In the genomic region with DNA sequence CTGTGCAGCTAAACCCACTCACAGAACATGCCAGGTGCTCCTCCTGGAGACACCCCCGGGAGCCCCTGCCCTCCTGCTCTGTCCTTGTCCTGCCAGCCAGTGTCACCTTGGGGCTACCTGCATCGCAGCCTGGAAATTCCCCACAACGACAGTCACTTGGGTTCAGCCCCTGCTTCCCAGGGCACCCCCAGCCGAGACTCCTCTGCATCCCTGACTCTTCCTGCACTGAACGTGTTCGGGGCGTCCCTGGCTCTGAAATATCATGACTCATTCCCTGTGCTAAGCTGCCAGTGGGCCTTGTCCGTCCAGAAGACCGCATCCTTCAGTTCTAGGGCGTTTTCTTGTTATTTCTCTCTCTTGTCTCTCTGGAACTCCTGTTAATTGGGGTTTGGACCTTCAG, we compare ENCODE assay signal across 36 cellular contexts. TPM values are rescaled to one million over a fixed set of nuclear protein-coding genes. Genes with fewer than 3 reads are reported as not detected.
DNase-seq lines count a peak whose midpoint lies in the region; ATAC-seq and TF ChIP-seq lines count a peak whose summit lies in the region.
"Had no signal": no experiment of that assay in that cellular context is flagged by ENCODE, and none has a peak within 500 bp of the region (broad histone marks: within the 10 kb centered on the region; RNA-seq: fewer than 3 reads in every experiment).

No MANE protein-coding gene starts in this region.

- CTCF ChIA-PET in IMR-90 (lab: Yijun Ruan, JAX) = no interaction called here

- in situ Hi-C loops in IMR-90 (cut with MboI; ENCODE audit: low sequenced_read_pairs) = no loop called here

- H3K9me3 ChIP-seq in IMR-90 (ENCODE audit: control insufficient read depth, insufficient read depth, low read length) = 0 out of 2 replicates have a peak, but pooled peaks cover 2% of the 10 kb centered on the region
- peaks cover 4% of the 10 kb centered on the region for H3K9me3 ChIP-seq in mesenchymal stem cell (ENCODE audit: control insufficient read depth, low read length)
- H3K9me3 ChIP-seq: adrenal gland, left lung, neutrophil, thyroid gland had no signal

- H2AFZ ChIP-seq in IMR-90 (replicated peaks; ENCODE audit: low read length, poor library complexity) (no peak overlapping the region), mesenchymal stem cell (ENCODE audit: low read depth, low read length) (no peak overlapping the region)

- TF ChIP-seq POLR2A in IMR-90 (IDR thresholded peaks at IDR 0.05; ENCODE audit: low read depth, low read length) = no peak
- TF ChIP-seq POLR2A in lower leg skin (IDR thresholded peaks at IDR 0.05) = no peak

- WGBS in IMR-90 (ENCODE audit: extremely low coverage in 2 of 2, insufficient read length in 1 of 2), 2 experiments = 60% methylated on average over 6 of the region's 10 CpGs; no CpG with 5 or more reads in 1 of the 2 experiments
- 75% methylated on average over 10 of the region's 10 CpGs for WGBS in mesenchymal stem cell
- WGBS in lower leg skin, 2 donors = 52 to 80% methylated on average over 9 to 10 of the region's 10 CpGs

- no peaks in the 10 kb centered on the region for H3K79me1 ChIP-seq in IMR-90 (ENCODE audit: low read depth in 1 of 2, low read length in 2 of 2)
- H3K79me1 ChIP-seq in mesenchymal stem cell (replicated peaks; ENCODE audit: low read length, poor library complexity, severe bottlenecking) = no peaks in the 10 kb centered on the region

- H3K27ac ChIP-seq in IMR-90 (ENCODE audit: insufficient read depth, low read length) = no peak overlapping the region
- no peak overlapping the region for H3K27ac ChIP-seq in mesenchymal stem cell (ENCODE audit: low read length, poor library complexity, severe bottlenecking)
- H3K27ac ChIP-seq: adrenal gland, left lung, neutrophil, thyroid gland had no signal

- no peak overlapping the region for H3K4me3 Mint-ChIP-seq in natural killer cell treated with Interleukin-12 subunit alpha and Interleukin-12 subunit beta and Interleukin-15 and Interleukin-18, amount 100 ng/mL, for 72 hours
- H3K4me3 Mint-ChIP-seq: activated naive CD4-positive, alpha-beta T cell treated with anti-CD3 and anti-CD28 coated beads for 36 hours; activated T-helper 1 cell treated with anti-CD3 and anti-CD28 coated beads, Interleukin-12 subunit alpha, Interleukin-12 subunit beta, Interleukin-2, Interleukin-4 antibody, amounts not matched to agents 30 ng/mL and 10 ng/mL and 1 ng/mL, durations not matched to agents 14 hours and 24 hours and 36 hours; CD8-positive, alpha-beta memory T cell had no signal

- intact Hi-C loops in IMR-90 (cut with micrococcal nuclease) = no loop called here
- intact Hi-C loops in lower leg skin (cut with DNase I; ENCODE audit: low total_unique reads) = no loop called here

- H3K4me3 ChIP-seq in IMR-90 (ENCODE audit: insufficient read depth, low read depth, low read length) (no peak overlapping the region), choroid plexus epithelial cell (ENCODE audit: low read depth, low read length) (no peak overlapping the region), mesenchymal stem cell (ENCODE audit: insufficient read depth in 1 of 2, low read depth in 1 of 2, low read length in 2 of 2) (no peak overlapping the region), lower leg skin (ENCODE audit: low read depth, poor library complexity, severe bottlenecking) (no peak overlapping the region)
- H3K4me3 ChIP-seq: adrenal gland, left lung, thyroid gland had no signal

- H3K4me1 ChIP-seq in IMR-90 (ENCODE audit: control insufficient read depth, insufficient read depth, low read length) (no peaks in the 10 kb centered on the region), mesenchymal stem cell (ENCODE audit: control insufficient read depth, insufficient read depth, low read depth, low read length) (peaks cover 9% of the 10 kb centered on the region)

- dilution Hi-C loops in IMR-90 (cut with HindIII; ENCODE audit: low sequenced_read_pairs, unreplicated experiment) = no loop called here

- H4K91ac ChIP-seq in IMR-90 (ENCODE audit: insufficient read depth, low read depth, low read length) (no peak overlapping the region), mesenchymal stem cell (ENCODE audit: low read length) (no peak overlapping the region)

- H2BK120ac ChIP-seq in IMR-90 (ENCODE audit: low read depth, low read length) (no peak overlapping the region), mesenchymal stem cell (ENCODE audit: low read depth, low read length) (no peak overlapping the region)

- no peak overlapping the region for H3K18ac ChIP-seq in IMR-90 (ENCODE audit: low read depth, low read length)
- no peak overlapping the region for H3K18ac ChIP-seq in mesenchymal stem cell (ENCODE audit: low read depth in 1 of 2, low read length in 2 of 2)

- peaks cover 20 to 21% of the 10 kb centered on the region in 2 donors for H3K27me3 Mint-ChIP-seq in natural killer cell treated with Interleukin-12 subunit alpha and Interleukin-12 subunit beta and Interleukin-15 and Interleukin-18, amount 100 ng/mL, for 72 hours

- H3K4ac ChIP-seq in IMR-90 (ENCODE audit: low read depth, low read length) (no peak overlapping the region), mesenchymal stem cell (ENCODE audit: low read depth in 1 of 2, low read length in 2 of 2) (no peak overlapping the region)

- no peak overlapping the region for H3K56ac ChIP-seq in IMR-90 (ENCODE audit: extremely low read depth, insufficient read depth, low read length)

- H2AK9ac ChIP-seq in IMR-90 (replicated peaks; ENCODE audit: low read depth, low read length, poor library complexity) = no peak overlapping the region

- H3K9me3 Mint-ChIP-seq in natural killer cell treated with Interleukin-12 subunit alpha and Interleukin-12 subunit beta and Interleukin-15 and Interleukin-18, amount 100 ng/mL, for 72 hours = no peaks in the 10 kb centered on the region
- H3K9me3 Mint-ChIP-seq: activated naive CD4-positive, alpha-beta T cell treated with anti-CD3 and anti-CD28 coated beads for 36 hours; activated T-helper 1 cell treated with anti-CD3 and anti-CD28 coated beads, Interleukin-12 subunit alpha, Interleukin-12 subunit beta, Interleukin-2, Interleukin-4 antibody, amounts not matched to agents 30 ng/mL and 10 ng/mL and 1 ng/mL, durations not matched to agents 14 hours and 24 hours and 36 hours; CD8-positive, alpha-beta memory T cell had no signal

- no peak overlapping the region for H3K27ac Mint-ChIP-seq in natural killer cell treated with Interleukin-12 subunit alpha and Interleukin-12 subunit beta and Interleukin-15 and Interleukin-18, amount 100 ng/mL, for 72 hours
- H3K27ac Mint-ChIP-seq: activated naive CD4-positive, alpha-beta T cell treated with anti-CD3 and anti-CD28 coated beads for 36 hours; activated T-helper 1 cell treated with anti-CD3 and anti-CD28 coated beads, Interleukin-12 subunit alpha, Interleukin-12 subunit beta, Interleukin-2, Interleukin-4 antibody, amounts not matched to agents 30 ng/mL and 10 ng/mL and 1 ng/mL, durations not matched to agents 14 hours and 24 hours and 36 hours; progenitor cell of endocrine pancreas had no signal

- ATAC-seq in IMR-90 (ENCODE audit: low read depth) (no peak), HG03045 (IDR thresholded peaks at IDR 0.05; ENCODE audit: unreplicated experiment) (no peak)
- ATAC-seq in natural killer cell treated with Interleukin-12 subunit alpha and Interleukin-12 subunit beta and Interleukin-15 and Interleukin-18, amount 100 ng/mL, for 72 hours = no peak
- ATAC-seq: left lung, sciatic nerve had no signal

- peaks cover 8 to 13% of the 10 kb centered on the region in 2 donors for H3K4me1 Mint-ChIP-seq in natural killer cell treated with Interleukin-12 subunit alpha and Interleukin-12 subunit beta and Interleukin-15 and Interleukin-18, amount 100 ng/mL, for 72 hours (ENCODE audit: low read depth in 2 of 2)

- no peak overlapping the region for H2BK15ac ChIP-seq in IMR-90 (ENCODE audit: low read depth, low read length)
- H2BK15ac ChIP-seq in mesenchymal stem cell (ENCODE audit: low read depth, poor library complexity, severe bottlenecking) = no peak overlapping the region

- H3K14ac ChIP-seq in IMR-90 (replicated peaks; ENCODE audit: low read depth, low read length) (no peak overlapping the region), mesenchymal stem cell (ENCODE audit: low read length in 2 of 2) (no peak overlapping the region)

- no peak overlapping the region for H3K9ac ChIP-seq in IMR-90 (ENCODE audit: low read depth, low read length)
- peak overlapping the region; percentile 47 for H3K9ac ChIP-seq in mesenchymal stem cell (ENCODE audit: low read length)

- no peaks in the 10 kb centered on the region for H3K36me3 ChIP-seq in IMR-90 (ENCODE audit: control insufficient read depth, insufficient read depth, low read length)
- H3K36me3 ChIP-seq in mesenchymal stem cell (ENCODE audit: control insufficient read depth in 1 of 2, insufficient read depth in 2 of 2, low read depth in 1 of 2, low read length in 2 of 2) = peaks cover 0 to 3% of the 10 kb centered on the region in 2 experiments
- H3K36me3 ChIP-seq: adrenal gland, left lung, neutrophil, thyroid gland had no signal

- H4K20me1 ChIP-seq in IMR-90 (ENCODE audit: insufficient read depth, low read length) = no peaks in the 10 kb centered on the region

- no peaks in the 10 kb centered on the region for H3K9me1 ChIP-seq in IMR-90 (ENCODE audit: insufficient read depth, low read length)

- BruUV-seq in IMR-90 (replicated peaks; lab: Mats Ljungman, UMichigan) = no TSS peak

- H2AK5ac ChIP-seq in IMR-90 (ENCODE audit: low read depth, low read length) (no peak overlapping the region), mesenchymal stem cell (ENCODE audit: low read length, severe bottlenecking) (no peak overlapping the region)

- no peak overlapping the region for H2BK5ac ChIP-seq in IMR-90 (ENCODE audit: low read depth, low read length, poor library complexity, severe bottlenecking)
- no peak overlapping the region for H2BK5ac ChIP-seq in mesenchymal stem cell (ENCODE audit: low read depth, low read length, poor library complexity, severe bottlenecking)

- H3K4me2 ChIP-seq in IMR-90 (ENCODE audit: low read depth, low read length) = no peak overlapping the region
- no peak overlapping the region for H3K4me2 ChIP-seq in mesenchymal stem cell (ENCODE audit: low read length, poor library complexity, severe bottlenecking)

- DNase-seq in Daoy (ENCODE audit: low read depth) (peak; percentile 48), IMR-90 (peak; percentile 13), choroid plexus epithelial cell (ENCODE audit: low read depth) (peak; percentile 45), mesenchymal stem cell (no peak), lower leg skin (ENCODE audit: low spot score in 2 of 2) (no peak), NCI-H2196 (lab: John Stamatoyannopoulos, UW; ENCODE audit: unreplicated experiment) (no peak)
- no peak for DNase-seq in natural killer cell treated with Interleukin-12 subunit alpha and Interleukin-12 subunit beta and Interleukin-15 and Interleukin-18, amount 100 ng/mL, for 72 hours (ENCODE audit: low spot score)
- DNase-seq: activated CD4-positive, alpha-beta T cell treated with anti-CD3 and anti-CD28 coated beads, Interleukin-2, amount 50 U/mL, for 48 hours; activated CD8-positive, alpha-beta memory T cell treated with anti-CD3 and anti-CD28 coated beads, Interleukin-2, amount 50 U/mL, for 4 hours; activated naive CD4-positive, alpha-beta T cell treated with anti-CD3 and anti-CD28 coated beads for 36 hours; CD8-positive, alpha-beta memory T cell; KG1; left lung; MM.1S; NCI-H1105 treated with DMSO at 0.1 percent for 48 hours; NCI-H187 treated with DMSO at 0.1 percent for 48 hours; NCI-H2171; NCI-H510A; RPMI8226; stimulated activated CD4-positive, alpha-beta T cell treated with anti-CD3 and anti-CD28 coated beads, Interleukin-4, amount 100 ng/mL, for 24 hours; T-helper 1 cell; thyroid gland had no signal

- H3K23ac ChIP-seq in IMR-90 (ENCODE audit: low read depth, low read length) (no peak overlapping the region), mesenchymal stem cell (ENCODE audit: low read length in 2 of 2) (no peak overlapping the region)

- no peak overlapping the region for H4K5ac ChIP-seq in IMR-90 (ENCODE audit: low read depth, low read length)

- no peak overlapping the region for H2BK20ac ChIP-seq in IMR-90 (ENCODE audit: low read depth, low read length)

- no peak overlapping the region for H2BK12ac ChIP-seq in mesenchymal stem cell (ENCODE audit: low read length in 2 of 2)

- H4K8ac ChIP-seq in IMR-90 (ENCODE audit: low read depth in 2 of 2, low read length in 2 of 2) (no peak overlapping the region), mesenchymal stem cell (ENCODE audit: low read length) (no peak overlapping the region)

- no peaks in the 10 kb centered on the region for H3K36me3 Mint-ChIP-seq in natural killer cell treated with Interleukin-12 subunit alpha and Interleukin-12 subunit beta and Interleukin-15 and Interleukin-18, amount 100 ng/mL, for 72 hours

- TF ChIP-seq CTCF in IMR-90 (conservative IDR thresholded peaks at IDR 0.05; ENCODE audit: low read depth, low read length) (no peak), choroid plexus epithelial cell (conservative IDR thresholded peaks at IDR 0.05; ENCODE audit: low read depth, low read length) (no peak), lower leg skin (IDR thresholded peaks at IDR 0.05) (no peak)

- no peak for TF ChIP-seq RAD21 in IMR-90 (IDR thresholded peaks at IDR 0.05; ENCODE audit: low read length)

- H3K27me3 ChIP-seq in IMR-90 (ENCODE audit: control insufficient read depth, insufficient read depth, low read length) (peaks cover 38% of the 10 kb centered on the region), mesenchymal stem cell (ENCODE audit: control insufficient read depth in 1 of 2, insufficient read depth in 1 of 2, low read length in 2 of 2) (peaks cover 13 to 54% of the 10 kb centered on the region in 2 experiments)
- H3K27me3 ChIP-seq: adrenal gland, thyroid gland had no signal

- POLR2A ChIA-PET in IMR-90 (lab: Charles Lee; ENCODE audit: unreplicated experiment) = no interaction called here

RNA-seq across cellular contexts. Expression of a gene that starts 5.8 kb away (rescaled TPM):
- total RNA-seq in Daoy (2014; rRNA removed; shearing (Covaris generic)) = not detected in 2 replicates
- total RNA-seq in IMR-90 (2012; rRNA removed) (not detected in 2 replicates), lower leg skin (not detected)
- polyA plus RNA-seq in IMR-90 (2012; rRNA removed) = not detected in 2 replicates
- polyA plus RNA-seq in IMR-90 (2012; cell fraction: cytosol; rRNA removed) = not detected in 2 replicates
- not detected in 2 replicates for polyA plus RNA-seq in IMR-90 (2012; cell fraction: nucleus; rRNA removed; ENCODE audit: low replicate concordance)
- 0.03 TPM for polyA plus RNA-seq in mesenchymal stem cell (2013, experiment 1 of 2)
- polyA plus RNA-seq in mesenchymal stem cell (2013, experiment 2 of 2) = not detected
- not detected for total RNA-seq in natural killer cell treated with Interleukin-12 subunit alpha and Interleukin-12 subunit beta and Interleukin-15 and Interleukin-18, amount 100 ng/mL, for 72 hours
- total RNA-seq: activated naive CD4-positive, alpha-beta T cell treated with anti-CD3 and anti-CD28 coated beads for 36 hours; activated T-helper 1 cell treated with anti-CD3 and anti-CD28 coated beads, Interleukin-12 subunit alpha, Interleukin-12 subunit beta, Interleukin-2, Interleukin-4 antibody, amounts not matched to agents 30 ng/mL and 10 ng/mL and 1 ng/mL, durations not matched to agents 14 hours and 24 hours and 36 hours; chondrocyte; endothelial cell of umbilical vein; glomerular endothelial cell; HT-29; myocyte; progenitor cell of endocrine pancreas; sciatic nerve; SK-MEL-5 had no signal
- polyA plus RNA-seq: BJ; CD8-positive, alpha-beta memory T cell; fibroblast of lung had no signal

RNA-seq across cellular contexts. Expression of a gene that starts 6.1 kb away (rescaled TPM):
- 0.97 and 1.5 TPM in 2 replicates for total RNA-seq in Daoy (2014; rRNA removed; shearing (Covaris generic))
- 0.36 and 0.56 TPM in 2 replicates for total RNA-seq in IMR-90 (2012; rRNA removed)
- 1.2 and 1.4 TPM in 2 replicates for polyA plus RNA-seq in IMR-90 (2012; rRNA removed)
- 0.14 and 0.92 TPM in 2 replicates for polyA plus RNA-seq in IMR-90 (2012; cell fraction: cytosol; rRNA removed)
- polyA plus RNA-seq in IMR-90 (2012; cell fraction: nucleus; rRNA removed; ENCODE audit: low replicate concordance) = 2.8 and 3.8 TPM in 2 replicates
- 1.0 TPM for polyA plus RNA-seq in mesenchymal stem cell (2013, experiment 1 of 2)
- 1.2 TPM for polyA plus RNA-seq in mesenchymal stem cell (2013, experiment 2 of 2)
- total RNA-seq in lower leg skin = 10 to 100 TPM in 2 of 4 donors, 1 to 10 TPM in 2; 5.0 to 12.8 (median 9.9) TPM
- total RNA-seq in natural killer cell treated with Interleukin-12 subunit alpha and Interleukin-12 subunit beta and Interleukin-15 and Interleukin-18, amount 100 ng/mL, for 72 hours = 10 to 100 TPM; 13.8 to 25.6 TPM

RNA-seq across cellular contexts. Expression of a gene that starts 44.3 kb away (rescaled TPM):
- 89.0 and 137 TPM in 2 replicates for total RNA-seq in Daoy (2014; rRNA removed; shearing (Covaris generic))
- total RNA-seq in IMR-90 (2012; rRNA removed) = 63.8 and 64.4 TPM in 2 replicates
- polyA plus RNA-seq in IMR-90 (2012; rRNA removed) = 70.1 and 73.8 TPM in 2 replicates
- 35.3 and 42.3 TPM in 2 replicates for polyA plus RNA-seq in IMR-90 (2012; cell fraction: cytosol; rRNA removed)
- 35.1 and 60.0 TPM in 2 replicates for polyA plus RNA-seq in IMR-90 (2012; cell fraction: nucleus; rRNA removed; ENCODE audit: low replicate concordance)
- 50.8 TPM for polyA plus RNA-seq in mesenchymal stem cell (2013, experiment 1 of 2)
- polyA plus RNA-seq in mesenchymal stem cell (2013, experiment 2 of 2) = 49.7 TPM
- 10 to 100 TPM; 30.4 to 44.0 (median 37.9) TPM for total RNA-seq in lower leg skin
- total RNA-seq in natural killer cell treated with Interleukin-12 subunit alpha and Interleukin-12 subunit beta and Interleukin-15 and Interleukin-18, amount 100 ng/mL, for 72 hours = 100 to 1,000 TPM; 112 to 136 TPM

Comparison
In these comparisons a context has a peak if more than half of its experiments do, and no peak if none do; other contexts are left out.
1. DNase-seq: peak in Daoy (single experiment), IMR-90 (single experiment) and choroid plexus epithelial cell (single experiment); none in mesenchymal stem cell (single experiment), lower leg skin (0 of 2), NCI-H2196 (single experiment) and natural killer cell treated with Interleukin-12 subunit alpha and Interleukin-12 subunit beta and Interleukin-15 and Interleukin-18, amount 100 ng/mL, for 72 hours (single experiment).